Comparison of ENCODE assay signal across 24 cellular contexts in genomic region chr16:87094246-87094865, GRCh38.
DNase-seq lines count a peak whose midpoint lies in the region; ATAC-seq and TF ChIP-seq lines count a peak whose summit lies in the region.
"Had no signal": no experiment of that assay in that cellular context is flagged by ENCODE, and none has a peak within 500 bp of the region (broad histone marks: within the 10 kb centered on the region; RNA-seq: fewer than 3 reads in every experiment).

No MANE protein-coding gene starts in this region.

- peak overlapping the region in 2 of 3 experiments; percentile 2 to 76; a peak in 4 of 7 replicates for H3K27ac Mint-ChIP-seq in H9
- peak overlapping the region; percentile 19 to 58 (median 21) for H3K27ac Mint-ChIP-seq in nephron

- ATAC-seq in body of pancreas (no peak), HG03139 (IDR thresholded peaks at IDR 0.05; ENCODE audit: unreplicated experiment) (no peak), Right ventricle myocardium inferior (no peak)
- ATAC-seq: A549, HepG2, PC-3 had no signal

- no peak for TF ChIP-seq POLR2A in body of pancreas (IDR thresholded peaks at IDR 0.05)

- H4K91ac ChIP-seq in H9 (ENCODE audit: insufficient read length, low read depth, low read length): no peak overlapping the region

- no peaks in the 10 kb centered on the region for H3K79me1 ChIP-seq in H9 (ENCODE audit: insufficient read depth, low read depth, low read length, poor library complexity, severe bottlenecking)

- H3K9me3 ChIP-seq in H9 (ENCODE audit: control insufficient read depth, low read depth, low read length) (no peaks in the 10 kb centered on the region), body of pancreas (no peaks in the 10 kb centered on the region)
- H3K9me3 ChIP-seq: A549, BE2C had no signal

- no peak overlapping the region; a peak in 1 of 5 replicates for H3K4me3 Mint-ChIP-seq in H9
- no peak overlapping the region for H3K4me3 Mint-ChIP-seq in nephron

- H3K4me2 ChIP-seq in H9 (ENCODE audit: insufficient read depth, insufficient read length, low read length): no peak overlapping the region
- H3K4me2 ChIP-seq: A549 had no signal

- no peak overlapping the region for H2BK5ac ChIP-seq in H9 (ENCODE audit: insufficient read length, low read length)

- no peaks in the 10 kb centered on the region for H3K23me2 ChIP-seq in H9 (ENCODE audit: insufficient read length, low read depth, low read length, poor library complexity, severe bottlenecking)

- H2BK120ac ChIP-seq in H9 (ENCODE audit: low read depth, low read length, poor library complexity, severe bottlenecking): no peak overlapping the region

- no peaks in the 10 kb centered on the region; the same call in 1 of the 2 replicates for H3K4me1 ChIP-seq in H9 (ENCODE audit: insufficient read depth, low read length)
- H3K4me1 ChIP-seq in body of pancreas: peaks cover 58% of the 10 kb centered on the region
- H3K4me1 ChIP-seq: A549, BE2C had no signal

- no peak overlapping the region for H4K5ac ChIP-seq in H9 (ENCODE audit: insufficient read length, low read depth, low read length)

- H2AFZ ChIP-seq in H9 (ENCODE audit: low read length): no peak overlapping the region

- no peak overlapping the region for H2BK12ac ChIP-seq in H9 (ENCODE audit: insufficient read length, low read depth, low read length)

- no peak overlapping the region for H3K4me3 ChIP-seq in body of pancreas
- H3K4me3 ChIP-seq: A549, SK-N-MC had no signal

- no CpG with 5 or more reads among the region's 11 CpGs for WGBS in H9 (ENCODE audit: extremely low coverage, insufficient read length, low lambda C conversion rate)
- WGBS in body of pancreas, 2 donors: 59 to 63% methylated on average over 10 to 11 of the region's 11 CpGs

- no peak overlapping the region for H3K23ac ChIP-seq in H9 (ENCODE audit: insufficient read length, low read depth, low read length)

- H2BK15ac ChIP-seq in H9 (ENCODE audit: low read depth, low read length): no peak overlapping the region

- DNase-seq in ELF-1 (ENCODE audit: low read depth, low spot score) (peak; percentile 58), H9 (no peak), body of pancreas (peak in 2 of 4 donors; percentile 10 to 34), Right ventricle myocardium inferior (ENCODE audit: missing footprints) (no peak), NCI-H1105 treated with DMSO at 0.1 percent for 48 hours (lab: John Stamatoyannopoulos, UW) (no peak)
- DNase-seq: BE2C, DND-41, GOT3, KG1, NCI-H1092 treated with DMSO at 0.1 percent for 48 hours, NCI-H146, NCI-H2029, NCI-H2171, NCI-H524 treated with DMSO at 0.1 percent for 48 hours, NCI-H82, PC-3, RPMI8226, SHP77 treated with DMSO at 0.1 percent for 48 hours, SW 1271 had no signal

- H3K9me3 Mint-ChIP-seq in H9 (no peaks in the 10 kb centered on the region), nephron (no peaks in the 10 kb centered on the region)

- H3K27me3 ChIP-seq in H9 (ENCODE audit: insufficient read depth, low read length): no peaks in the 10 kb centered on the region
- no peaks in the 10 kb centered on the region for H3K27me3 ChIP-seq in body of pancreas

- H3K9ac ChIP-seq in H9 (ENCODE audit: extremely low read depth, insufficient read length, low read length): no peak overlapping the region

- H3K36me3 Mint-ChIP-seq in H9 (ENCODE audit: insufficient read depth in 1 of 3, low read depth in 3 of 3) (no peaks in the 10 kb centered on the region), nephron (ENCODE audit: low read depth) (no peaks in the 10 kb centered on the region)

- H3K56ac ChIP-seq in H9 (ENCODE audit: insufficient read length, low read depth, low read length): no peak overlapping the region

- no peak overlapping the region for H2AK5ac ChIP-seq in H9 (ENCODE audit: insufficient read length, low read length)

- TF ChIP-seq CTCF in H9 (conservative IDR thresholded peaks at IDR 0.05): no peak
- TF ChIP-seq CTCF in body of pancreas (IDR thresholded peaks at IDR 0.05): no peak
- TF ChIP-seq CTCF in nephron (IDR thresholded peaks at IDR 0.05; ENCODE audit: unreplicated experiment in 3 of 3): no peak

- H3K36me3 ChIP-seq in body of pancreas (replicated peaks in 1 of 2; ENCODE audit: insufficient read depth in 1 of 2, low read depth in 2 of 2): no peaks in the 10 kb centered on the region
- H3K36me3 ChIP-seq: BE2C had no signal

- no peak overlapping the region for H4K8ac ChIP-seq in H9 (replicated peaks; ENCODE audit: insufficient read length, low read depth, low read length)

- H3K27me3 Mint-ChIP-seq in H9 (ENCODE audit: low read depth) (peaks cover 5% of the 10 kb centered on the region), nephron (ENCODE audit: low read depth) (peaks cover 44% of the 10 kb centered on the region)

- H3K79me2 ChIP-seq in H9 (ENCODE audit: insufficient read depth, low read length): no peaks in the 10 kb centered on the region

- peaks cover 35 to 36% of the 10 kb centered on the region in 2 experiments for H3K4me1 Mint-ChIP-seq in H9
- peaks cover 43% of the 10 kb centered on the region for H3K4me1 Mint-ChIP-seq in nephron

- no peak overlapping the region for H3K14ac ChIP-seq in H9 (ENCODE audit: insufficient read depth, low read length)

- H4K20me1 ChIP-seq in H9 (ENCODE audit: control insufficient read depth, insufficient read depth, insufficient read length): no peaks in the 10 kb centered on the region

- no peak overlapping the region for H3K27ac ChIP-seq in H9 (ENCODE audit: insufficient read length, low read depth, low read length)
- peak overlapping the region in 3 of 4 donors; percentile 40 to 60 (median 45) for H3K27ac ChIP-seq in body of pancreas
- H3K27ac ChIP-seq: A549, SK-N-MC had no signal

- no peak overlapping the region for H3K18ac ChIP-seq in H9 (ENCODE audit: insufficient read length, low read depth, low read length)

- intact Hi-C loops in body of pancreas (cut with DNase I) (no loop called here), Right ventricle myocardium inferior (cut with DNase I) (no loop called here)

- H3K4ac ChIP-seq in H9 (ENCODE audit: low read depth, low read length): no peak overlapping the region

- H2BK20ac ChIP-seq in H9 (ENCODE audit: low read depth, low read length, poor library complexity, severe bottlenecking): no peak overlapping the region

- no peak overlapping the region for H3T11ph ChIP-seq in H9 (ENCODE audit: low read length)
